ENCODE assay signal across 24 cellular contexts in genomic region chrX:114675365-114675764, GRCh38.
DNase-seq lines count a peak whose midpoint lies in the region; ATAC-seq, FAIRE-seq and TF ChIP-seq lines count a peak whose summit lies in the region.
"Had no signal": no experiment of that assay in that cellular context is flagged by ENCODE, and none has a peak within 500 bp of the region (broad histone marks: within the 10 kb centered on the region; RNA-seq: fewer than 3 reads in every experiment).

No MANE protein-coding gene starts in this region.

- intact Hi-C loops in MCF 10A (cut with micrococcal nuclease) (no loop called here), breast epithelium (cut with DNase I; ENCODE audit: low total_unique reads) (no loop called here), natural killer cell (cut with micrococcal nuclease) (no loop called here)

- ATAC-seq in foreskin keratinocyte (no peak), natural killer cell (no peak)
- ATAC-seq: stimulated activated naive CD8-positive, alpha-beta T cell treated with anti-CD3 and anti-CD28 coated beads, Interleukin-15, amount 100 ng/mL, for 72 hours had no signal

- H3K4me3 Mint-ChIP-seq in MCF 10A (ENCODE audit: unreplicated experiment): no peak overlapping the region
- no peak overlapping the region for H3K4me3 Mint-ChIP-seq in astrocyte (ENCODE audit: unreplicated experiment)
- H3K4me3 Mint-ChIP-seq in natural killer cell: no peak overlapping the region
- H3K4me3 Mint-ChIP-seq: stimulated activated naive CD8-positive, alpha-beta T cell treated with anti-CD3 and anti-CD28 coated beads, Interleukin-15, amount 100 ng/mL, for 72 hours had no signal

- TF ChIP-seq CTCF in MCF 10A (IDR thresholded peaks at IDR 0.05; ENCODE audit: unreplicated experiment): no peak
- TF ChIP-seq CTCF in breast epithelium (IDR thresholded peaks at IDR 0.05): no peak
- no peak for TF ChIP-seq CTCF in astrocyte (IDR thresholded peaks at IDR 0.05; ENCODE audit: insufficient read depth, low read depth, low read length)
- TF ChIP-seq CTCF in foreskin keratinocyte (conservative IDR thresholded peaks at IDR 0.05): no peak
- no peak for TF ChIP-seq CTCF in natural killer cell (IDR thresholded peaks at IDR 0.05)

- H2AFZ ChIP-seq in astrocyte (ENCODE audit: low read depth, low read length): no peak overlapping the region

- no peaks in the 10 kb centered on the region for H4K20me1 ChIP-seq in astrocyte (ENCODE audit: insufficient read depth, low read length)

- H3K27me3 ChIP-seq in breast epithelium: peaks cover 0 to 10% of the 10 kb centered on the region in 2 donors
- no peaks in the 10 kb centered on the region for H3K27me3 ChIP-seq in astrocyte (ENCODE audit: insufficient read depth, low read length)
- no peaks in the 10 kb centered on the region for H3K27me3 ChIP-seq in foreskin keratinocyte

- H3K4me1 Mint-ChIP-seq in MCF 10A (ENCODE audit: insufficient read depth, unreplicated experiment): no peaks in the 10 kb centered on the region
- H3K4me1 Mint-ChIP-seq in astrocyte (ENCODE audit: low read depth, unreplicated experiment): peaks cover 3% of the 10 kb centered on the region
- no peaks in the 10 kb centered on the region for H3K4me1 Mint-ChIP-seq in natural killer cell
- H3K4me1 Mint-ChIP-seq: stimulated activated naive CD8-positive, alpha-beta T cell treated with anti-CD3 and anti-CD28 coated beads, Interleukin-15, amount 100 ng/mL, for 72 hours had no signal

- H3K4me1 ChIP-seq in breast epithelium (no peaks in the 10 kb centered on the region), astrocyte (ENCODE audit: insufficient read depth, low read length) (no peaks in the 10 kb centered on the region), foreskin keratinocyte (no peaks in the 10 kb centered on the region)

- no peak for FAIRE-seq in astrocyte (lab: Jason Lieb, UNC)
- FAIRE-seq: GM12892, H54, HTR-8/SVneo, RCC 7860 had no signal

- H3K27me3 Mint-ChIP-seq in MCF 10A (ENCODE audit: insufficient read depth, unreplicated experiment) (peaks cover 41% of the 10 kb centered on the region), astrocyte (ENCODE audit: low read depth, unreplicated experiment) (no peaks in the 10 kb centered on the region), natural killer cell (ENCODE audit: low read depth in 2 of 2) (no peaks in the 10 kb centered on the region)
- H3K27me3 Mint-ChIP-seq: stimulated activated naive CD8-positive, alpha-beta T cell treated with anti-CD3 and anti-CD28 coated beads, Interleukin-15, amount 100 ng/mL, for 72 hours had no signal

- TF ChIP-seq POLR2A in breast epithelium (IDR thresholded peaks at IDR 0.05): no peak

- no peaks in the 10 kb centered on the region for H3K36me3 ChIP-seq in breast epithelium
- no peaks in the 10 kb centered on the region for H3K36me3 ChIP-seq in astrocyte (ENCODE audit: insufficient read depth, low read length)

- H3K4me2 ChIP-seq in astrocyte (ENCODE audit: low read length): no peak overlapping the region

- H3K27ac Mint-ChIP-seq in MCF 10A (ENCODE audit: low read depth, unreplicated experiment) (no peak overlapping the region), astrocyte (ENCODE audit: unreplicated experiment) (peak overlapping the region; percentile 30), natural killer cell (no peak overlapping the region)
- H3K27ac Mint-ChIP-seq: stimulated activated naive CD8-positive, alpha-beta T cell treated with anti-CD3 and anti-CD28 coated beads, Interleukin-15, amount 100 ng/mL, for 72 hours had no signal

- H3K79me2 ChIP-seq in astrocyte (ENCODE audit: insufficient read depth, low read length): no peaks in the 10 kb centered on the region

- CTCF ChIA-PET in MCF 10A (lab: Yijun Ruan, JAX): interaction anchor here (0.6 kb wide), 1 partner anchor 229 kb away, joined by 6 read pairs; no protein-coding TSS in a partner anchor

- H3K27ac ChIP-seq in breast epithelium: no peak overlapping the region
- H3K27ac ChIP-seq in astrocyte (ENCODE audit: low read depth, low read length): no peak overlapping the region
- no peak overlapping the region for H3K27ac ChIP-seq in foreskin keratinocyte
- H3K27ac ChIP-seq: 22Rv1, C4-2B had no signal

- H3K9me3 Mint-ChIP-seq in MCF 10A (ENCODE audit: unreplicated experiment): no peaks in the 10 kb centered on the region
- H3K9me3 Mint-ChIP-seq in astrocyte (ENCODE audit: unreplicated experiment): no peaks in the 10 kb centered on the region
- no peaks in the 10 kb centered on the region for H3K9me3 Mint-ChIP-seq in natural killer cell

- no peaks in the 10 kb centered on the region for H3K9me3 ChIP-seq in breast epithelium
- no peaks in the 10 kb centered on the region for H3K9me3 ChIP-seq in astrocyte (ENCODE audit: insufficient read depth, low read depth, low read length)

- H3K4me3 ChIP-seq in breast epithelium (no peak overlapping the region), astrocyte (ENCODE audit: insufficient read depth, low read depth, low read length) (no peak overlapping the region)

- H3K36me3 Mint-ChIP-seq in MCF 10A (ENCODE audit: insufficient read depth, unreplicated experiment) (no peaks in the 10 kb centered on the region), astrocyte (ENCODE audit: low read depth, unreplicated experiment) (no peaks in the 10 kb centered on the region), natural killer cell (no peaks in the 10 kb centered on the region)

- POLR2A ChIA-PET in MCF 10A (lab: Yijun Ruan, JAX): interaction anchor here (0.7 kb wide), 1 partner anchor 300 kb away, joined by 3 read pairs; no protein-coding TSS in a partner anchor

- H3K9ac ChIP-seq in astrocyte (ENCODE audit: low read length): no peak overlapping the region

- BruUV-seq in MCF 10A (replicated peaks; lab: Mats Ljungman, UMichigan): no TSS peak

- DNase-seq in MCF 10A (ENCODE audit: unreplicated experiment) (peak; percentile 1), breast epithelium (ENCODE audit: low spot score in 2 of 2) (no peak), astrocyte (ENCODE audit: low read depth) (peak; percentile 66), foreskin keratinocyte (peak; percentile 2 to 48), NCI-H526 treated with DMSO at 0.1 percent for 48 hours (lab: John Stamatoyannopoulos, UW) (no peak), natural killer cell (no peak), NCI-H1105 (lab: John Stamatoyannopoulos, UW) (no peak), GOT3 (lab: John Stamatoyannopoulos, UW) (no peak)
- DNase-seq: activated CD4-positive, alpha-beta T cell treated with anti-CD3 and anti-CD28 coated beads, Interleukin-2, amount 50 U/mL, for 48 hours; activated effector memory CD4-positive, alpha-beta T cell treated with anti-CD3 and anti-CD28 coated beads, Interleukin-2, amount 50 U/mL, for 16 hours; central memory CD4-positive, alpha-beta T cell; erythroblast; NCI-H1048; NCI-H2029 treated with DMSO at 0.1 percent for 48 hours; NCI-H446 treated with DMSO at 0.1 percent for 48 hours; NK-92 treated with Interleukin-12 subunit alpha and Interleukin-12 subunit beta, amount 100 ng/mL, for 24 hours; stimulated activated CD4-positive, alpha-beta T cell treated with anti-CD3 and anti-CD28 coated beads, Interleukin-4, amount 100 ng/mL, for 4 hours; stimulated activated naive CD8-positive, alpha-beta T cell treated with anti-CD3 and anti-CD28 coated beads, Interleukin-15, amount 100 ng/mL, for 72 hours had no signal

Comparison
In these comparisons a context has a peak if more than half of its experiments do, and no peak if none do; other contexts are left out.
1. DNase-seq: peak in MCF 10A (single experiment), astrocyte (single experiment) and foreskin keratinocyte (2 of 2); none in breast epithelium (0 of 2), NCI-H526 treated with DMSO at 0.1 percent for 48 hours (single experiment), natural killer cell (single experiment), NCI-H1105 (single experiment) and GOT3 (single experiment).